ENCODE assay signal across 1 cellular context in the genomic region with DNA sequence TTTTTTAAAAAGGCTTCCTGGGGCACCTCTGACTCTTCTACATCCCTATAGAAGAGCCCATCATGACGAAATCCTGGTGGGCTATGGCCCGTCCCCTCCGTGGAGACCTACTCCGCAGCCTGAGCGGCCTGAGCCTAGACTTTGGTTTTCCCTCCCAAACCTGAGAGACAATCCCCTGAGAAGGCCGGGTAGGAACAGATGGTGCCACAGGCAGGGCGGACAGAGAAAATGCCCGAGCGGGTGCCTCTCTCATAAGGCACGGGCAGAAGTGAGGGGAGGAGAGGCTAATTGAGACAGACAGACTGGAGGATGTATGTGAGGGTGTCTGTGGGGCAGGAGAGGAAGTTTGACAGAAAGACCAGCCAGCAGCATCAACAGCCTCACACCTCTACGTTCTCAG.
TF ChIP-seq lines count a peak whose summit lies in the region.

No MANE protein-coding gene starts in this region.

TF ChIP-seq in SK-N-SH treated with all-trans-retinoic acid at 6 μM for 48 hours, 23 proteins besides CTCF, POLR2A, EP300 and RAD21:
- TF ChIP-seq, protein P1, sequence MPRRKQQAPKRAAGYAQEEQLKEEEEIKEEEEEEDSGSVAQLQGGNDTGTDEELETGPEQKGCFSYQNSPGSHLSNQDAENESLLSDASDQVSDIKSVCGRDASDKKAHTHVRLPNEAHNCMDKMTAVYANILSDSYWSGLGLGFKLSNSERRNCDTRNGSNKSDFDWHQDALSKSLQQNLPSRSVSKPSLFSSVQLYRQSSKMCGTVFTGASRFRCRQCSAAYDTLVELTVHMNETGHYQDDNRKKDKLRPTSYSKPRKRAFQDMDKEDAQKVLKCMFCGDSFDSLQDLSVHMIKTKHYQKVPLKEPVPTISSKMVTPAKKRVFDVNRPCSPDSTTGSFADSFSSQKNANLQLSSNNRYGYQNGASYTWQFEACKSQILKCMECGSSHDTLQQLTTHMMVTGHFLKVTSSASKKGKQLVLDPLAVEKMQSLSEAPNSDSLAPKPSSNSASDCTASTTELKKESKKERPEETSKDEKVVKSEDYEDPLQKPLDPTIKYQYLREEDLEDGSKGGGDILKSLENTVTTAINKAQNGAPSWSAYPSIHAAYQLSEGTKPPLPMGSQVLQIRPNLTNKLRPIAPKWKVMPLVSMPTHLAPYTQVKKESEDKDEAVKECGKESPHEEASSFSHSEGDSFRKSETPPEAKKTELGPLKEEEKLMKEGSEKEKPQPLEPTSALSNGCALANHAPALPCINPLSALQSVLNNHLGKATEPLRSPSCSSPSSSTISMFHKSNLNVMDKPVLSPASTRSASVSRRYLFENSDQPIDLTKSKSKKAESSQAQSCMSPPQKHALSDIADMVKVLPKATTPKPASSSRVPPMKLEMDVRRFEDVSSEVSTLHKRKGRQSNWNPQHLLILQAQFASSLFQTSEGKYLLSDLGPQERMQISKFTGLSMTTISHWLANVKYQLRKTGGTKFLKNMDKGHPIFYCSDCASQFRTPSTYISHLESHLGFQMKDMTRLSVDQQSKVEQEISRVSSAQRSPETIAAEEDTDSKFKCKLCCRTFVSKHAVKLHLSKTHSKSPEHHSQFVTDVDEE (CRISPR knock-in tag; IDR thresholded peaks at IDR 0.05) = no peak
- TF ChIP-seq RARB (CRISPR knock-in tag; IDR thresholded peaks at IDR 0.05) (no peak), BACH2 (CRISPR knock-in tag; IDR thresholded peaks at IDR 0.05; ENCODE audit: borderline replicate concordance) (no peak), SNAI2 (CRISPR knock-in tag; IDR thresholded peaks at IDR 0.05) (no peak), OSR1 (CRISPR knock-in tag; IDR thresholded peaks at IDR 0.05) (no peak), ISL1 (CRISPR knock-in tag; IDR thresholded peaks at IDR 0.05) (no peak)
- TF ChIP-seq, protein P2, sequence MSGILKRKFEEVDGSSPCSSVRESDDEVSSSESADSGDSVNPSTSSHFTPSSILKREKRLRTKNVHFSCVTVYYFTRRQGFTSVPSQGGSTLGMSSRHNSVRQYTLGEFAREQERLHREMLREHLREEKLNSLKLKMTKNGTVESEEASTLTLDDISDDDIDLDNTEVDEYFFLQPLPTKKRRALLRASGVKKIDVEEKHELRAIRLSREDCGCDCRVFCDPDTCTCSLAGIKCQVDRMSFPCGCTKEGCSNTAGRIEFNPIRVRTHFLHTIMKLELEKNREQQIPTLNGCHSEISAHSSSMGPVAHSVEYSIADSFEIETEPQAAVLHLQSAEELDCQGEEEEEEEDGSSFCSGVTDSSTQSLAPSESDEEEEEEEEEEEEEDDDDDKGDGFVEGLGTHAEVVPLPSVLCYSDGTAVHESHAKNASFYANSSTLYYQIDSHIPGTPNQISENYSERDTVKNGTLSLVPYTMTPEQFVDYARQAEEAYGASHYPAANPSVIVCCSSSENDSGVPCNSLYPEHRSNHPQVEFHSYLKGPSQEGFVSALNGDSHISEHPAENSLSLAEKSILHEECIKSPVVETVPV (CRISPR knock-in tag; IDR thresholded peaks at IDR 0.05) = no peak
